In genomic region chr1:79293611-79294010, GRCh38 we compare ENCODE assay signal across 25 cellular contexts.
DNase-seq lines count a peak whose midpoint lies in the region; ATAC-seq and TF ChIP-seq lines count a peak whose summit lies in the region.
"Had no signal": no experiment of that assay in that cellular context is flagged by ENCODE, and none has a peak within 500 bp of the region (broad histone marks: within the 10 kb centered on the region; RNA-seq: fewer than 3 reads in every experiment).

No MANE protein-coding gene starts in this region.

- no peaks in the 10 kb centered on the region for H3K9me3 Mint-ChIP-seq in MCF 10A (ENCODE audit: unreplicated experiment)
- H3K9me3 Mint-ChIP-seq: activated CD4-positive, alpha-beta memory T cell treated with anti-CD3 and anti-CD28 coated beads for 36 hours had no signal

- H3K4me1 Mint-ChIP-seq in MCF 10A (ENCODE audit: insufficient read depth, unreplicated experiment): peaks cover 6% of the 10 kb centered on the region

- H3K4me1 ChIP-seq in breast epithelium (no peaks in the 10 kb centered on the region), foreskin keratinocyte (no peaks in the 10 kb centered on the region)
- H3K4me1 ChIP-seq: BLaER1, SJSA1 had no signal

- peak overlapping the region; percentile 2 for H3K27ac Mint-ChIP-seq in MCF 10A (ENCODE audit: low read depth, unreplicated experiment)
- H3K27ac Mint-ChIP-seq: activated CD4-positive, alpha-beta memory T cell treated with anti-CD3 and anti-CD28 coated beads for 36 hours had no signal

- no peaks in the 10 kb centered on the region for H3K27me3 Mint-ChIP-seq in MCF 10A (ENCODE audit: insufficient read depth, unreplicated experiment)
- H3K27me3 Mint-ChIP-seq: activated CD4-positive, alpha-beta memory T cell treated with anti-CD3 and anti-CD28 coated beads for 36 hours had no signal

- no peak overlapping the region for H3K4me3 Mint-ChIP-seq in MCF 10A (ENCODE audit: unreplicated experiment)
- H3K4me3 Mint-ChIP-seq: activated CD4-positive, alpha-beta memory T cell treated with anti-CD3 and anti-CD28 coated beads for 36 hours had no signal

- in situ Hi-C loops in astrocyte of the spinal cord (cut with HindIII; ENCODE audit: low sequenced_read_pairs): no loop called here

- H3K27ac ChIP-seq in breast epithelium (no peak overlapping the region), foreskin keratinocyte (no peak overlapping the region)
- H3K27ac ChIP-seq: BLaER1, heart right ventricle, SJSA1 had no signal

- H3K36me3 ChIP-seq in breast epithelium: no peaks in the 10 kb centered on the region
- H3K36me3 ChIP-seq: BLaER1, heart right ventricle, SJSA1 had no signal

- no peak for TF ChIP-seq POLR2A in breast epithelium (IDR thresholded peaks at IDR 0.05)

- ATAC-seq in foreskin keratinocyte: peak; percentile 82
- ATAC-seq in HG03280 (IDR thresholded peaks at IDR 0.05; ENCODE audit: unreplicated experiment): no peak
- ATAC-seq: heart right ventricle, K562 had no signal

- H3K27me3 ChIP-seq in breast epithelium: no peaks in the 10 kb centered on the region
- H3K27me3 ChIP-seq in foreskin keratinocyte: no peaks in the 10 kb centered on the region
- H3K27me3 ChIP-seq: BLaER1, heart right ventricle, SJSA1 had no signal

- H3K4me3 ChIP-seq in breast epithelium: no peak overlapping the region
- H3K4me3 ChIP-seq in astrocyte of the spinal cord (ENCODE audit: low read depth, low read length): no peak overlapping the region
- H3K4me3 ChIP-seq: BLaER1, heart right ventricle, K562, SJSA1 had no signal

- TF ChIP-seq CTCF in MCF 10A (IDR thresholded peaks at IDR 0.05; ENCODE audit: unreplicated experiment) (no peak), breast epithelium (IDR thresholded peaks at IDR 0.05) (no peak), astrocyte of the spinal cord (IDR thresholded peaks at IDR 0.05; ENCODE audit: low read depth, low read length) (no peak), foreskin keratinocyte (conservative IDR thresholded peaks at IDR 0.05) (no peak)

- DNase-seq in MCF 10A (ENCODE audit: unreplicated experiment) (peak; percentile 47), breast epithelium (ENCODE audit: low spot score in 2 of 2) (no peak), astrocyte of the spinal cord (ENCODE audit: low read depth, low spot score) (peak; percentile 14), foreskin keratinocyte (peak; percentile 24 to 67), mucosa of gallbladder (ENCODE audit: low spot score) (no peak), SKM-1 treated with dmso at 0.1 percent for 144 hours (lab: John Stamatoyannopoulos, UW; ENCODE audit: unreplicated experiment) (no peak), NCI-H2227 (lab: John Stamatoyannopoulos, UW; ENCODE audit: unreplicated experiment) (no peak)
- DNase-seq: 8988T; activated CD4-positive, alpha-beta memory T cell treated with anti-CD3 and anti-CD28 coated beads for 36 hours; activated CD4-positive, CD25-positive, alpha-beta regulatory T cell; activated gamma-delta T cell treated with Interleukin-2 at 50 U/mL for 16 hours; activated T-cell treated with anti-CD3 and anti-CD28 coated beads for 4 hours; erythroblast; GOT3; heart right ventricle; MV-4-11; NCI-H187; NCI-H2227 treated with DMSO at 0.1 percent for 48 hours; OCI-M1; retina; T-helper 9 cell had no signal

- H3K9me3 ChIP-seq in breast epithelium: no peaks in the 10 kb centered on the region
- H3K9me3 ChIP-seq: BLaER1, heart right ventricle, SJSA1 had no signal

- no TSS peak for BruUV-seq in MCF 10A (replicated peaks; lab: Mats Ljungman, UMichigan)

- POLR2A ChIA-PET in MCF 10A (lab: Yijun Ruan, JAX): interaction anchor here (0.7 kb wide), 1 partner anchor 8 kb away, joined by 3 read pairs; no protein-coding TSS in a partner anchor

- H3K36me3 Mint-ChIP-seq in MCF 10A (ENCODE audit: insufficient read depth, unreplicated experiment): no peaks in the 10 kb centered on the region
- H3K36me3 Mint-ChIP-seq: activated CD4-positive, alpha-beta memory T cell treated with anti-CD3 and anti-CD28 coated beads for 36 hours had no signal

- intact Hi-C loops in MCF 10A (cut with micrococcal nuclease) (no loop called here), breast epithelium (cut with DNase I; ENCODE audit: low total_unique reads) (no loop called here)

- CTCF ChIA-PET in MCF 10A (lab: Yijun Ruan, JAX): interaction anchor here (0.5 to 0.6 kb wide), 2 partner anchors 26 to 913 kb away, joined by 3 read pairs; no protein-coding TSS in a partner anchor

Comparison
In these comparisons a context has a peak if more than half of its experiments do, and no peak if none do; other contexts are left out.
1. DNase-seq: peak in MCF 10A (single experiment), astrocyte of the spinal cord (single experiment) and foreskin keratinocyte (2 of 2); none in breast epithelium (0 of 2), mucosa of gallbladder (single experiment), SKM-1 treated with dmso at 0.1 percent for 144 hours (single experiment) and NCI-H2227 (single experiment).